23 cellular contexts compared by ENCODE assay signal in genomic region chr4:23923840-23924239, GRCh38. TPM values are rescaled to one million over a fixed set of nuclear protein-coding genes. Genes with fewer than 3 reads are reported as not detected.
DNase-seq lines count a peak whose midpoint lies in the region; ATAC-seq and TF ChIP-seq lines count a peak whose summit lies in the region.
"Had no signal": no experiment of that assay in that cellular context is flagged by ENCODE, and none has a peak within 500 bp of the region (broad histone marks: within the 10 kb centered on the region; RNA-seq: fewer than 3 reads in every experiment).

No MANE protein-coding gene starts in this region.

- ATAC-seq in heart left ventricle (peak in 3 of 4 donors; percentile 31 to 59 (median 52)), Right ventricle myocardium inferior (no peak), left colon (peak; percentile 82), HG03432 (IDR thresholded peaks at IDR 0.05; ENCODE audit: unreplicated experiment) (no peak), GM21447 (IDR thresholded peaks at IDR 0.05; ENCODE audit: unreplicated experiment) (no peak)
- ATAC-seq: stimulated activated naive CD8-positive, alpha-beta T cell treated with anti-CD3 and anti-CD28 coated beads, Interleukin-15, amount 100 ng/mL, for 72 hours; T-cell had no signal

- no peak for TF ChIP-seq POLR2A in heart left ventricle (IDR thresholded peaks at IDR 0.05)
- TF ChIP-seq POLR2A in suprapubic skin (IDR thresholded peaks at IDR 0.05): no peak

- H3K4me1 ChIP-seq in heart left ventricle (peaks cover 0 to 9% (median 0%) of the 10 kb centered on the region in 12 donors), suprapubic skin (peaks cover 17% of the 10 kb centered on the region)
- H3K4me1 ChIP-seq: breast epithelium, uterus had no signal

- H3K27me3 ChIP-seq in heart left ventricle (no peaks in the 10 kb centered on the region), suprapubic skin (no peaks in the 10 kb centered on the region)
- H3K27me3 ChIP-seq: breast epithelium, uterus had no signal

- intact Hi-C loops in heart left ventricle (cut with DNase I) (loop anchor here in 1 of 10 donors (10.0 kb wide), 1 partner anchor 491 kb away; no protein-coding TSS in a partner anchor), Right ventricle myocardium inferior (cut with DNase I) (no loop called here), left colon (cut with DNase I, micrococcal nuclease) (no loop called here)

- TF ChIP-seq EP300 in suprapubic skin (IDR thresholded peaks at IDR 0.05): no peak

- H3K27ac ChIP-seq in heart left ventricle (no peak overlapping the region), suprapubic skin (peak overlapping the region; percentile 43)
- H3K27ac ChIP-seq: breast epithelium, HL-60, KMS-11, uterus had no signal

- H3K9me3 ChIP-seq in heart left ventricle (no peaks in the 10 kb centered on the region), suprapubic skin (no peaks in the 10 kb centered on the region)
- H3K9me3 ChIP-seq: breast epithelium, uterus had no signal

- DNase-seq in heart left ventricle: no peak
- no peak for DNase-seq in Right ventricle myocardium inferior (ENCODE audit: missing footprints)
- DNase-seq in astrocyte of the hippocampus (ENCODE audit: low read depth, low spot score): peak; percentile 21
- DNase-seq in left colon: no peak
- DNase-seq in suprapubic skin (ENCODE audit: low spot score in 2 of 2): no peak
- DNase-seq in A172 (ENCODE audit: low spot score): no peak
- DNase-seq: activated B cell treated with CpG ODN at 0.5 μM for 24 hours; activated CD4-positive, alpha-beta T cell treated with anti-CD3 and anti-CD28 coated beads, Interleukin-2, amount 10 ng/mL, durations not matched to agents 7 days and 5 days; activated effector memory CD4-positive, alpha-beta T cell treated with anti-CD3 and anti-CD28 coated beads, Interleukin-2, amount 50 U/mL, for 16 hours; activated T-cell treated with anti-CD3 and anti-CD28 coated beads, Interleukin-2, amount 50 U/mL, for 24 hours; CD4-positive, alpha-beta T cell; NCI-H1417 treated with DMSO at 0.1 percent for 48 hours; NCI-H446 treated with DMSO at 0.1 percent for 48 hours; stimulated activated CD4-positive, alpha-beta T cell treated with anti-CD3 and anti-CD28 coated beads, Interleukin-2, amount 100 ng/mL, for 48 hours; stimulated activated naive CD8-positive, alpha-beta T cell treated with anti-CD3 and anti-CD28 coated beads, Interleukin-15, amount 100 ng/mL, for 72 hours; T-cell; uterus had no signal

- TF ChIP-seq CTCF in heart left ventricle (IDR thresholded peaks at IDR 0.05) (peak in 3 of 12 donors; percentile 13 to 23 (median 17)), suprapubic skin (IDR thresholded peaks at IDR 0.05) (no peak)

- H3K36me3 ChIP-seq in heart left ventricle: no peaks in the 10 kb centered on the region
- no peaks in the 10 kb centered on the region for H3K36me3 ChIP-seq in suprapubic skin
- H3K36me3 ChIP-seq: breast epithelium, uterus had no signal

- H3K4me3 ChIP-seq in heart left ventricle: no peak overlapping the region
- no peak overlapping the region for H3K4me3 ChIP-seq in suprapubic skin
- H3K4me3 ChIP-seq: breast epithelium, lung, uterus had no signal

RNA-seq across cellular contexts. Expression of gene PPARGC1A, which starts 34.0 kb away (rescaled TPM):
- total RNA-seq in heart left ventricle (100 to 1,000 TPM in 1 of 9 donors, 10 to 100 TPM in 8; 47.2 to 103 (median 84.4) TPM), Right ventricle myocardium inferior (77.5 TPM), left colon (10 to 100 TPM; 76.0 to 92.4 TPM), suprapubic skin (10 to 100 TPM; 10.5 to 33.4 (median 13.2) TPM)
- 10 to 100 TPM; 25.4 to 25.6 TPM for polyA plus RNA-seq in heart left ventricle
- 2.1 and 3.1 TPM in 2 replicates for total RNA-seq in A172 (2014; rRNA removed; shearing (Covaris generic))
- total RNA-seq: activated B cell treated with CpG ODN at 0.5 μM for 24 hours; activated CD4-positive, alpha-beta T cell treated with anti-CD3 and anti-CD28 coated beads, Interleukin-2, amount 10 ng/mL, durations not matched to agents 7 days and 5 days; CD4-positive, alpha-beta T cell; T-cell had no signal

Comparison
In these comparisons a context has a peak if more than half of its experiments do, and no peak if none do; other contexts are left out.
1. ATAC-seq: peak in heart left ventricle (3 of 4) and left colon (single experiment); none in Right ventricle myocardium inferior (single experiment), HG03432 (single experiment) and GM21447 (single experiment).